ENCODE assay signal across 3 cellular contexts in the genomic region with DNA sequence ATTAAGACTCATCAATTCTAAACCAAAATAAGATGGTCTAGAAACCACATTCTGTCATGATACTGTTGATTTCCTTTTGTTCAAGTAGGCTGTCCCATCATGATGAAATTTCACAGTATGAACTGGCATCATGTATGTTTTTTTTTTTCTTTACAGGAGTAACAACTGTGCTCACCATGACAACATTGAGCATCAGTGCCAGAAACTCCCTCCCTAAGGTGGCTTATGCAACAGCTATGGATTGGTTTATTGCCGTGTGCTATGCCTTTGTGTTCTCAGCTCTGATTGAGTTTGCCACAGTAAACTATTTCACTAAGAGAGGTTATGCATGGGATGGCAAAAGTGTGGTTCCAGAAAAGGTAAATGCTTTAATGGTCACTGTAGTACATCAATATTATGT. TPM values are rescaled to one million over a fixed set of nuclear protein-coding genes. Genes with fewer than 3 reads are reported as not detected.
"Had no signal": no experiment of that assay in that cellular context is flagged by ENCODE, and none has a peak within 500 bp of the region (broad histone marks: within the 10 kb centered on the region; RNA-seq: fewer than 3 reads in every experiment).

No MANE protein-coding gene starts in this region.

- DNase-seq: GDM1, GF-D8 had no signal

- ATAC-seq: GM12878 had no signal

RNA-seq across cellular contexts. Expression of a gene that starts 47.6 kb away (rescaled TPM):
- total RNA-seq: GM12878 had no signal
